ENCODE assay signal across 8 cellular contexts in genomic region chr11:68447015-68447801, GRCh38. TPM values are rescaled to one million over a fixed set of nuclear protein-coding genes. Genes with fewer than 3 reads are reported as not detected.
DNase-seq lines count a peak whose midpoint lies in the region; ATAC-seq, FAIRE-seq and TF ChIP-seq lines count a peak whose summit lies in the region.

No MANE protein-coding gene starts in this region.

- H3K36me3 ChIP-seq in neutrophil (no peaks in the 10 kb centered on the region), stomach (peaks cover 10 to 64% (median 47%) of the 10 kb centered on the region in 4 donors)

- DNase-seq in HTR-8/SVneo (ENCODE audit: insufficient read length, low spot score) (peak; percentile 94), RPMI8226 (peak; percentile 82), fibroblast of villous mesenchyme (ENCODE audit: low read depth) (peak; percentile 65), stomach (peak; percentile 82)

- peaks cover 12% of the 10 kb centered on the region for H3K4me1 Mint-ChIP-seq in activated T-helper 17 cell treated with anti-CD3 and anti-CD28 coated beads, Interleukin-2, amount 50 U/mL, for 72 hours

- H3K4me3 ChIP-seq in fibroblast of villous mesenchyme (ENCODE audit: low read depth, low read length) (no peak overlapping the region), neutrophil (ENCODE audit: low read depth in 1 of 2, low read length in 1 of 2) (no peak overlapping the region), stomach (no peak overlapping the region)

- H3K27ac ChIP-seq in neutrophil, result no peak overlapping the region
- peak overlapping the region in 2 of 5 donors; percentile 21 to 35 for H3K27ac ChIP-seq in stomach

- FAIRE-seq in HTR-8/SVneo (lab: Jason Lieb, UNC), result peak; percentile 97

- H3K27ac Mint-ChIP-seq in activated T-helper 17 cell treated with anti-CD3 and anti-CD28 coated beads, Interleukin-2, amount 50 U/mL, for 72 hours, result peak overlapping the region; percentile 62

- H3K27me3 ChIP-seq in neutrophil (no peaks in the 10 kb centered on the region), stomach (no peaks in the 10 kb centered on the region)

- ATAC-seq in activated T-helper 17 cell treated with anti-CD3 and anti-CD28 coated beads, Interleukin-2, amount 50 U/mL, for 72 hours (replicated peaks), result peak; percentile 99
- no peak for ATAC-seq in GM21786 (IDR thresholded peaks at IDR 0.05; ENCODE audit: unreplicated experiment)

- H3K9me3 Mint-ChIP-seq in activated T-helper 17 cell treated with anti-CD3 and anti-CD28 coated beads, Interleukin-2, amount 50 U/mL, for 72 hours, result no peaks in the 10 kb centered on the region

- no peak for TF ChIP-seq EP300 in stomach (IDR thresholded peaks at IDR 0.05)

- H3K27me3 Mint-ChIP-seq in activated T-helper 17 cell treated with anti-CD3 and anti-CD28 coated beads, Interleukin-2, amount 50 U/mL, for 72 hours, result no peaks in the 10 kb centered on the region

- H3K4me1 ChIP-seq in neutrophil (ENCODE audit: control insufficient read depth in 1 of 2, insufficient read depth in 1 of 2, low read depth in 1 of 2, low read length in 1 of 2) (no peaks in the 10 kb centered on the region), stomach (peaks cover 0 to 10% (median 8%) of the 10 kb centered on the region in 4 donors)

- no peak for TF ChIP-seq POLR2A in stomach (IDR thresholded peaks at IDR 0.05)

- H3K9me3 ChIP-seq in neutrophil (no peaks in the 10 kb centered on the region), stomach (no peaks in the 10 kb centered on the region)

- 43 to 52% (median 48%) methylated on average over 19 to 25 of the region's 25 CpGs for WGBS in stomach, 5 donors

- TF ChIP-seq CTCF in GM12801 (IDR thresholded peaks at IDR 0.05; ENCODE audit: extremely low read depth, insufficient read length) (peak; percentile 81), fibroblast of villous mesenchyme (IDR thresholded peaks at IDR 0.05; ENCODE audit: insufficient read depth, low read depth, low read length) (peak; percentile 84), neutrophil (IDR thresholded peaks at IDR 0.05) (peak; percentile 85), stomach (IDR thresholded peaks at IDR 0.05) (peak in 5 of 7 experiments; percentile 83 to 95 (median 93))

- H3K36me3 Mint-ChIP-seq in activated T-helper 17 cell treated with anti-CD3 and anti-CD28 coated beads, Interleukin-2, amount 50 U/mL, for 72 hours (ENCODE audit: low read depth), result no peaks in the 10 kb centered on the region

- intact Hi-C loops in stomach (cut with DNase I; ENCODE audit: low total_unique reads), result loop anchor here (5.0 kb wide), 1 partner anchor 190 kb away; no protein-coding TSS in a partner anchor

- H3K4me3 Mint-ChIP-seq in activated T-helper 17 cell treated with anti-CD3 and anti-CD28 coated beads, Interleukin-2, amount 50 U/mL, for 72 hours, result peak overlapping the region; percentile 17

RNA-seq across cellular contexts. Expression of gene PPP6R3, which starts 13.3 kb away (rescaled TPM):
- 100 to 1,000 TPM; 110 to 138 TPM for total RNA-seq in activated T-helper 17 cell treated with anti-CD3 and anti-CD28 coated beads, Interleukin-2, amount 50 U/mL, for 72 hours
- total RNA-seq in fibroblast of villous mesenchyme (131 and 218 TPM in 2 replicates), stomach (100 to 1,000 TPM in 4 of 5 donors, 10 to 100 TPM in 1; 95.7 to 236 (median 140) TPM)
- 10 to 100 TPM; 19.5 to 23.9 (median 22.5) TPM for polyA plus RNA-seq in stomach
